Comparison of ENCODE assay signal across 8 cellular contexts in the genomic region with DNA sequence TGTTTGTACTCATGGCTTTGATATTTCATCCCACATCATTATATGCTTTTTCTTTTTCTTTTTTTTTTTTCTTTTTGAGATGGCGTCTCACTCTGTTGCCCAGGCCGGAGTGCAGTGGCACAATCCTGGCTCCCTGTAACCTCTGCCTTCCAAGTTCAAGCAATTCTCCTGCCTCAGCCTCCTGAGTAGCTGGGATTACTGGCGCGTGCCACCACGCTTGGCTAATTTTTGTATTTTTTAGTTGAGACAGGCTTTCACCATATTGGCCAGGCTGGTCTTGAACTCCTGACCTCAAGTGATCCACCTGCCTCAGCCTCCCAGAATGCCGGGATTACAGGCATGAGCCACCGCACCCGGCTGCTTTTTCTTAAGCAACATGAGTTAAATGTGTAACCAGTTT. TPM values are rescaled to one million over a fixed set of nuclear protein-coding genes. Genes with fewer than 3 reads are reported as not detected.
DNase-seq lines count a peak whose midpoint lies in the region; ATAC-seq and TF ChIP-seq lines count a peak whose summit lies in the region.
"Not testable (repeated sequence)": the region's sequence is repeated elsewhere in the genome, so short reads cannot be mapped to it uniquely, and the experiment has no call there.

No MANE protein-coding gene starts in this region.

- H2AFZ ChIP-seq in GM23338; PC-9; mammary epithelial cell (ENCODE audit: low read depth, low read length): not testable (repeated sequence)

- not testable (repeated sequence) for H3K27me3 ChIP-seq in GM23338 (ENCODE audit: insufficient read depth); PC-9 (ENCODE audit: insufficient read depth, low read depth); mammary epithelial cell (ENCODE audit: insufficient read depth, low read length); cardiac muscle cell

- DNase-seq in ACHN: peak; percentile 26
- not testable (repeated sequence) for DNase-seq in GM23338 (ENCODE audit: low spot score); PC-9; activated T-cell treated with anti-CD3 and anti-CD28 coated beads, Interleukin-2, amount 50 U/mL, for 4 hours; mammary epithelial cell; cardiac muscle cell (ENCODE audit: low read depth in 1 of 2, low spot score in 1 of 2); nephron progenitor cell; stimulated activated naive B cell treated with anti-CD40 and anti-IgM and Interleukin-4, amounts not matched to agents 10 μg/mL and 1 μg/mL and 100 μg/mL, for 72 hours

- not testable (repeated sequence) for H3K27ac ChIP-seq in GM23338 (ENCODE audit: low read depth); PC-9; mammary epithelial cell (ENCODE audit: insufficient read depth, low read depth, low read length); cardiac muscle cell

- in situ Hi-C loops in ACHN (cut with HindIII; ENCODE audit: low pct_ligation_motif_present, low pct_unique_long_range_greater_than_20kb, low sequenced_read_pairs); mammary epithelial cell (cut with MboI; ENCODE audit: low sequenced_read_pairs in 2 of 2): not testable (repeated sequence)

- H3K9ac ChIP-seq in mammary epithelial cell (ENCODE audit: insufficient read depth, low read length): not testable (repeated sequence)

- peaks cover 12% of the 10 kb centered on the region for H3K27me3 Mint-ChIP-seq in GM23338 (ENCODE audit: insufficient read depth, low read depth, poor library complexity)
- not testable (repeated sequence) for H3K27me3 Mint-ChIP-seq in activated T-cell treated with anti-CD3 and anti-CD28 coated beads, Interleukin-2, amount 50 U/mL, for 4 hours (ENCODE audit: low read depth); nephron progenitor cell (ENCODE audit: low read depth, poor library complexity); stimulated activated naive B cell treated with anti-CD40 and anti-IgM and Interleukin-4, amounts not matched to agents 10 μg/mL and 1 μg/mL and 100 μg/mL, for 72 hours

- 98% methylated on average over 8 of the region's 8 CpGs for WGBS in mammary epithelial cell (ENCODE audit: low coverage, missing lambda C conversion rate)

- not testable (repeated sequence) for H3K36me3 ChIP-seq in GM23338 (ENCODE audit: insufficient read depth); mammary epithelial cell (ENCODE audit: insufficient read depth, low read length); cardiac muscle cell
- peaks cover 38% of the 10 kb centered on the region; the same call in 1 of the 2 replicates for H3K36me3 ChIP-seq in PC-9 (ENCODE audit: low read depth)

- H3K4me3 ChIP-seq in GM23338 (peak overlapping the region; percentile 21), cardiac muscle cell (peak overlapping the region; percentile 100)
- not testable (repeated sequence) for H3K4me3 ChIP-seq in PC-9; mammary epithelial cell (replicated peaks in 1 of 3; ENCODE audit: insufficient read depth in 1 of 3, low read depth in 2 of 3, low read length in 3 of 3)

- peaks cover 31% of the 10 kb centered on the region for H3K4me1 ChIP-seq in GM23338 (ENCODE audit: insufficient read depth)
- peaks cover 66% of the 10 kb centered on the region for H3K4me1 ChIP-seq in PC-9 (replicated peaks; ENCODE audit: insufficient read depth)
- H3K4me1 ChIP-seq in mammary epithelial cell (ENCODE audit: insufficient read depth, low read length): peaks cover 25% of the 10 kb centered on the region
- H3K4me1 ChIP-seq in cardiac muscle cell (ENCODE audit: low read depth): peaks cover 54% of the 10 kb centered on the region

- H3F3A ChIP-seq in GM23338 (replicated peaks; ENCODE audit: low read depth): not testable (repeated sequence)
- peaks cover 27% of the 10 kb centered on the region for H3F3A ChIP-seq in PC-9 (ENCODE audit: insufficient read depth, low read depth)

- intact Hi-C loops in PC-9 (cut with micrococcal nuclease; ENCODE audit: unreplicated experiment); mammary epithelial cell (cut with micrococcal nuclease): not testable (repeated sequence)

- CTCF ChIA-PET in PC-9 (lab: Charles Lee): not testable (repeated sequence)
- CTCF ChIA-PET in mammary epithelial cell (lab: Charles Lee; ENCODE audit: low non-redundant PET): interaction anchor here (0.6 kb wide), 1 partner anchor 230 kb away, joined by 4 read pairs; no protein-coding TSS in a partner anchor

- peaks cover 63% of the 10 kb centered on the region for H4K20me1 ChIP-seq in GM23338 (replicated peaks; ENCODE audit: insufficient read depth)
- peaks cover 68% of the 10 kb centered on the region for H4K20me1 ChIP-seq in PC-9 (ENCODE audit: insufficient read depth)
- H4K20me1 ChIP-seq in mammary epithelial cell (ENCODE audit: insufficient read depth, low read length): not testable (repeated sequence)

- H3K9me3 Mint-ChIP-seq in GM23338; activated T-cell treated with anti-CD3 and anti-CD28 coated beads, Interleukin-2, amount 50 U/mL, for 4 hours; nephron progenitor cell; stimulated activated naive B cell treated with anti-CD40 and anti-IgM and Interleukin-4, amounts not matched to agents 10 μg/mL and 1 μg/mL and 100 μg/mL, for 72 hours: not testable (repeated sequence)

- BruUV-seq in PC-9 (replicated peaks; lab: Mats Ljungman, UMichigan); mammary epithelial cell (replicated peaks; lab: Mats Ljungman, UMichigan): not testable (repeated sequence)

- dilution Hi-C loops in mammary epithelial cell (cut with HindIII; ENCODE audit: low sequenced_read_pairs): not testable (repeated sequence)

- not testable (repeated sequence) for TF ChIP-seq CTCF in GM23338 (conservative IDR thresholded peaks at IDR 0.05; ENCODE audit: low read depth in 2 of 2); PC-9 (conservative IDR thresholded peaks at IDR 0.05); mammary epithelial cell (conservative IDR thresholded peaks at IDR 0.05 in 1 of 2, IDR thresholded peaks at IDR 0.05 in 1 of 2; ENCODE audit: extremely low read depth in 1 of 2, insufficient read depth in 1 of 2, low read depth in 1 of 2, low read length in 2 of 2); cardiac muscle cell (IDR thresholded peaks at IDR 0.05; ENCODE audit: low read depth, low read length); nephron progenitor cell (IDR thresholded peaks at IDR 0.05)

- POLR2A ChIA-PET in PC-9 (lab: Charles Lee; ENCODE audit: unreplicated experiment): not testable (repeated sequence)

- not testable (repeated sequence) for H3K9me3 ChIP-seq in PC-9 (ENCODE audit: insufficient read depth, low read depth); mammary epithelial cell (replicated peaks; ENCODE audit: insufficient read depth, low read length); cardiac muscle cell (ENCODE audit: low read depth)

- peaks cover 23% of the 10 kb centered on the region for H3K36me3 Mint-ChIP-seq in GM23338 (ENCODE audit: low read depth)
- H3K36me3 Mint-ChIP-seq in activated T-cell treated with anti-CD3 and anti-CD28 coated beads, Interleukin-2, amount 50 U/mL, for 4 hours (ENCODE audit: insufficient read depth): peaks cover 18% of the 10 kb centered on the region
- H3K36me3 Mint-ChIP-seq in nephron progenitor cell (ENCODE audit: low read depth): peaks cover 21% of the 10 kb centered on the region
- peaks cover 16 to 17% of the 10 kb centered on the region in 2 donors for H3K36me3 Mint-ChIP-seq in stimulated activated naive B cell treated with anti-CD40 and anti-IgM and Interleukin-4, amounts not matched to agents 10 μg/mL and 1 μg/mL and 100 μg/mL, for 72 hours

- not testable (repeated sequence) for H3K27ac Mint-ChIP-seq in GM23338, nephron progenitor cell
- H3K27ac Mint-ChIP-seq in stimulated activated naive B cell treated with anti-CD40 and anti-IgM and Interleukin-4, amounts not matched to agents 10 μg/mL and 1 μg/mL and 100 μg/mL, for 72 hours: peak overlapping the region; percentile 59

- H3K4me1 Mint-ChIP-seq in GM23338: peaks cover 41% of the 10 kb centered on the region
- H3K4me1 Mint-ChIP-seq in activated T-cell treated with anti-CD3 and anti-CD28 coated beads, Interleukin-2, amount 50 U/mL, for 4 hours (ENCODE audit: low read depth): peaks cover 70% of the 10 kb centered on the region
- H3K4me1 Mint-ChIP-seq in nephron progenitor cell: peaks cover 75% of the 10 kb centered on the region
- peaks cover 22 to 58% of the 10 kb centered on the region in 2 donors for H3K4me1 Mint-ChIP-seq in stimulated activated naive B cell treated with anti-CD40 and anti-IgM and Interleukin-4, amounts not matched to agents 10 μg/mL and 1 μg/mL and 100 μg/mL, for 72 hours

- peak overlapping the region; percentile 50; the same call in 2 of the 3 replicates for H3K4me3 Mint-ChIP-seq in GM23338
- peak overlapping the region; percentile 69 for H3K4me3 Mint-ChIP-seq in activated T-cell treated with anti-CD3 and anti-CD28 coated beads, Interleukin-2, amount 50 U/mL, for 4 hours
- peak overlapping the region; percentile 97 for H3K4me3 Mint-ChIP-seq in nephron progenitor cell
- peak overlapping the region; percentile 39 to 66 for H3K4me3 Mint-ChIP-seq in stimulated activated naive B cell treated with anti-CD40 and anti-IgM and Interleukin-4, amounts not matched to agents 10 μg/mL and 1 μg/mL and 100 μg/mL, for 72 hours

- not testable (repeated sequence) for ATAC-seq in GM23338; activated T-cell treated with anti-CD3 and anti-CD28 coated beads, Interleukin-2, amount 50 U/mL, for 4 hours; stimulated activated naive B cell treated with anti-CD40 and anti-IgM and Interleukin-4, amounts not matched to agents 10 μg/mL and 1 μg/mL and 100 μg/mL, for 72 hours (replicated peaks)

- not testable (repeated sequence) for H3K9me2 ChIP-seq in GM23338 (ENCODE audit: insufficient read depth); PC-9 (ENCODE audit: insufficient read depth)

- H3K79me2 ChIP-seq in GM23338 (replicated peaks; ENCODE audit: insufficient read depth) (peaks cover 78% of the 10 kb centered on the region), PC-9 (ENCODE audit: low read depth) (peaks cover 78% of the 10 kb centered on the region), mammary epithelial cell (ENCODE audit: insufficient read depth, low read length) (peaks cover 83% of the 10 kb centered on the region)

- peak overlapping the region; percentile 15 for H3K4me2 ChIP-seq in GM23338
- H3K4me2 ChIP-seq in PC-9: peak overlapping the region; percentile 98
- H3K4me2 ChIP-seq in mammary epithelial cell (ENCODE audit: insufficient read depth, low read depth, low read length): peak overlapping the region; percentile 83

RNA-seq across cellular contexts. Expression of gene LSM14A, which starts 2.9 kb away (rescaled TPM):
- 148 and 166 TPM in 2 replicates for total RNA-seq in GM23338 (2014; rRNA removed; shearing (Covaris generic))
- 98.8 and 109 TPM in 2 replicates for polyA plus RNA-seq in GM23338 (2016; fragmentation: Nextera tagmentation; extraction: Ambion mirVana)
- total RNA-seq in PC-9 (2021): 114 and 169 TPM in 2 replicates
- total RNA-seq in activated T-cell treated with anti-CD3 and anti-CD28 coated beads, Interleukin-2, amount 50 U/mL, for 4 hours: 100 to 1,000 TPM; 126 to 134 (median 129) TPM
- 10 to 100 TPM; 57.3 to 83.4 TPM for total RNA-seq in mammary epithelial cell
- polyA plus RNA-seq in mammary epithelial cell: 63.4 TPM
- polyA minus RNA-seq in mammary epithelial cell: 155 TPM
- 115 and 203 TPM in 2 replicates for total RNA-seq in cardiac muscle cell
- 88.5 and 133 TPM in 2 replicates for polyA plus RNA-seq in cardiac muscle cell

Comparison
In these comparisons a context has a peak if more than half of its experiments do, and no peak if none do; other contexts are left out.
1. H3K4me2 ChIP-seq: peak in every context shown above with its lines; median percentile 98 in PC-9; 83 in mammary epithelial cell; 15 in GM23338.